1 cellular context compared by ENCODE assay signal in the genomic region with DNA sequence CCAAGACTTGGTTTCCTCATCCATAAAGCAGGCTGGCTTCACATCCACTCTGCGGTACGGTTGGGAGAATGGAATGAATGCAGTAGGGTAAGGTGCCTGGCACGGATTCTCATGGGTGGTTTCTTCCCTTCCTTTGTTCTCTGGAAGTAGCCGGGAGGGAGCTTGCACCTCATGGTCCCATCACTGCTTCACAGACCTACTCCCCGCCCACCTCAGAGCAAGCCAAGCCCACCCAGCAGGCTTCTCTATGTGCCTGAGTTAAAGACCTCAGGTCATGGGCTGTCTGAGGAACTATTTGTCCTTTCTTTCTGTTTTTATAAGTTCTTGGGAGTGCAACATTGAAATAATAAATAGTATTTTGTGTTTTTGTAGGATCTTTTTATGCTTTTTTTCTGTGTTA.
TF ChIP-seq lines count a peak whose summit lies in the region.

No MANE protein-coding gene starts in this region.

TF ChIP-seq in IMR-90, 13 proteins besides CTCF, POLR2A, EP300 and RAD21 (continued from another document):
- TF ChIP-seq NFE2L2 (IDR thresholded peaks at IDR 0.05; ENCODE audit: low read depth, low read length), result no peak
- TF ChIP-seq CHD1 (IDR thresholded peaks at IDR 0.05; ENCODE audit: low read depth, low read length), result no peak
- TF ChIP-seq RFX5 (IDR thresholded peaks at IDR 0.05; ENCODE audit: low read depth, low read length), result no peak
- TF ChIP-seq, protein P1, sequence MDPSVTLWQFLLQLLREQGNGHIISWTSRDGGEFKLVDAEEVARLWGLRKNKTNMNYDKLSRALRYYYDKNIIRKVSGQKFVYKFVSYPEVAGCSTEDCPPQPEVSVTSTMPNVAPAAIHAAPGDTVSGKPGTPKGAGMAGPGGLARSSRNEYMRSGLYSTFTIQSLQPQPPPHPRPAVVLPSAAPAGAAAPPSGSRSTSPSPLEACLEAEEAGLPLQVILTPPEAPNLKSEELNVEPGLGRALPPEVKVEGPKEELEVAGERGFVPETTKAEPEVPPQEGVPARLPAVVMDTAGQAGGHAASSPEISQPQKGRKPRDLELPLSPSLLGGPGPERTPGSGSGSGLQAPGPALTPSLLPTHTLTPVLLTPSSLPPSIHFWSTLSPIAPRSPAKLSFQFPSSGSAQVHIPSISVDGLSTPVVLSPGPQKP (IDR thresholded peaks at IDR 0.05; ENCODE audit: borderline replicate concordance, low read depth, low read length), result no peak
- TF ChIP-seq BHLHE40 (IDR thresholded peaks at IDR 0.05; ENCODE audit: low read depth, low read length), result no peak
